Comparison of ENCODE assay signal across 8 cellular contexts in the genomic region with DNA sequence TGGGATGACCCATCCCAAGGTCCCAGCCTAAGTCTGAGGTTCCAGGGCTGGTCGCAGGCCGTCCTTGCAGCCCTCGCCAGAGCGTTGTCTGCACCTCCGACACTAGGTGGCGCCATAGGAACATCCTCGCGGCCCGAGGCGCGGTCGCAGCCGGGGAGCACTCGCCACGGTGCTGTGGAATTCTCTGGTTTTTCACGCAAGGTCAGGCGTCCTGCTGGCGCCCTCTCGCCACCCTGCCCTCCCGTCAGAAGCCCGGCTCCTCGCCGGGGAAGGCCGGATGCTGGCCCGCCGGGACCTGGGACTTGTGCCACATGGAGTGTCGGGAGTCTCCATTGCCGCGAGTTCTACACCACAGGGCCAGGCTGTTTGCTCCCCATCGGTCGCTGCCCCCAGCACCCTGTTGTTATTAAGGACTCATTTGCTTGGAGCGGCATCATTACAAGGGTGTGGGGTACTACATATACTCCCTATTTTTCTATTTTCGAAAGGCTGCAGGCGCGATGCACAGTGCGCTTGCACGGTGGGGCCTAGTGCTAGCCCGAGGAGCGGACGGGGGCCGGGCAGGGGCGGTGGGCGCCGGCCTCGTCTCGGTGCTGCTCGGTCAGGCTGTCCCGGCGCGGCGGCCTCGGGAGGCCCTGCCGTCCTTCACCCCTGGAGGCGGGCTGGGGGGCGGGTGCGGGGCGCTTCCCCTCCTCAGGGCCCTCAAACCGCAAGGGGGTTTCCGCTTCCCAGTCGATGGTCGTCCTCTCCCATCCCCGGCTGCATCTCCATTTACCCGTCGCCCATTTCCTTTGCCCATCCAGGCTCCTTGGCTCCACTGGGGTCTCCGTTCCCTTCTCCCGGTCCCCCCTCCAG.
DNase-seq lines count a peak whose midpoint lies in the region; ATAC-seq, FAIRE-seq and TF ChIP-seq lines count a peak whose summit lies in the region.

No MANE protein-coding gene starts in this region.

- peak; percentile 94 for ATAC-seq in HG02571 (IDR thresholded peaks at IDR 0.05; ENCODE audit: unreplicated experiment)
- ATAC-seq in sciatic nerve, result peak; percentile 91

- FAIRE-seq in astrocyte (lab: Jason Lieb, UNC), result no peak

- H3K36me3 ChIP-seq in astrocyte (ENCODE audit: insufficient read depth, low read length), result no peaks in the 10 kb centered on the region

- peak overlapping the region; percentile 54 for H3K4me3 Mint-ChIP-seq in astrocyte (ENCODE audit: unreplicated experiment)

- DNase-seq in MV-4-11 (lab: John Stamatoyannopoulos, UW) (peak; percentile 54), T-helper 9 cell (peak; percentile 71), astrocyte (ENCODE audit: low read depth) (peak; percentile 52), hippocampal formation (lab: John Stamatoyannopoulos, UW) (peak; percentile 79 to 84), sciatic nerve (ENCODE audit: low spot score) (peak; percentile 93), GOT3 (lab: John Stamatoyannopoulos, UW) (no peak)

- intact Hi-C loops in sciatic nerve (cut with DNase I), result loop anchor here (10.0 kb wide), 1 partner anchor 823 kb away; no protein-coding TSS in a partner anchor

- H3K4me3 ChIP-seq in GM12875 (ENCODE audit: low read depth, low read length) (peak overlapping the region; percentile 34), astrocyte (ENCODE audit: insufficient read depth, low read depth, low read length) (peak overlapping the region; percentile 41)

- H3K9me3 ChIP-seq in astrocyte (ENCODE audit: insufficient read depth, low read depth, low read length), result no peaks in the 10 kb centered on the region

- H3K9me3 Mint-ChIP-seq in astrocyte (ENCODE audit: unreplicated experiment), result no peaks in the 10 kb centered on the region

- no peak overlapping the region for H3K27ac Mint-ChIP-seq in astrocyte (ENCODE audit: unreplicated experiment)

- H3K27ac ChIP-seq in astrocyte (ENCODE audit: low read depth, low read length), result no peak overlapping the region

- H3K4me1 Mint-ChIP-seq in astrocyte (ENCODE audit: low read depth, unreplicated experiment), result no peaks in the 10 kb centered on the region

- H3K4me2 ChIP-seq in astrocyte (ENCODE audit: low read length), result peak overlapping the region; percentile 83

- TF ChIP-seq CTCF in GM12875 (IDR thresholded peaks at IDR 0.05; ENCODE audit: borderline replicate concordance, insufficient read depth, low read depth, low read length) (peak; percentile 92), astrocyte (IDR thresholded peaks at IDR 0.05; ENCODE audit: insufficient read depth, low read depth, low read length) (peak; percentile 71)

- H3K36me3 Mint-ChIP-seq in astrocyte (ENCODE audit: low read depth, unreplicated experiment), result no peaks in the 10 kb centered on the region

- no peaks in the 10 kb centered on the region for H4K20me1 ChIP-seq in astrocyte (ENCODE audit: insufficient read depth, low read length)

- no peaks in the 10 kb centered on the region for H3K27me3 ChIP-seq in astrocyte (ENCODE audit: insufficient read depth, low read length)

- peak overlapping the region; percentile 72 for H3K9ac ChIP-seq in astrocyte (ENCODE audit: low read length)

- no peaks in the 10 kb centered on the region for H3K79me2 ChIP-seq in astrocyte (ENCODE audit: insufficient read depth, low read length)

- H3K27me3 Mint-ChIP-seq in astrocyte (ENCODE audit: low read depth, unreplicated experiment), result peaks cover 30% of the 10 kb centered on the region

- H3K4me1 ChIP-seq in astrocyte (ENCODE audit: insufficient read depth, low read length), result peaks cover 3% of the 10 kb centered on the region

- peak overlapping the region; percentile 79 for H2AFZ ChIP-seq in astrocyte (ENCODE audit: low read depth, low read length)
